In genomic region chr9:98791147-98792095, GRCh38 we compare ENCODE assay signal across 1 cellular context.
A peak's percentile ranks its signal among the peaks of the same experiment; 100 is the strongest.
TF ChIP-seq lines count a peak whose summit lies in the region.

No MANE protein-coding gene starts in this region.

TF ChIP-seq in HEK293, 187 proteins besides CTCF, POLR2A, EP300 and RAD21 (continued from another document and continues in another):
- TF ChIP-seq ZBTB20 (tag by site-specific recombination; IDR thresholded peaks at IDR 0.05), result no peak
- no peak for TF ChIP-seq PRDM10 (tag by site-specific recombination; IDR thresholded peaks at IDR 0.05)
- 0 out of 2 replicates have a peak, but pooled peaks have one; percentile 18 for TF ChIP-seq ZXDB (tag by site-specific recombination; IDR thresholded peaks at IDR 0.05)
- TF ChIP-seq ZNF148 (tag by site-specific recombination; IDR thresholded peaks at IDR 0.05; ENCODE audit: borderline replicate concordance), result no peak
- TF ChIP-seq PATZ1 (tag by site-specific recombination; IDR thresholded peaks at IDR 0.05), result peak; percentile 45
- no peak for TF ChIP-seq ZBTB11 (tag by site-specific recombination; conservative IDR thresholded peaks at IDR 0.05; ENCODE audit: low read depth)
- TF ChIP-seq ZNF585B (tag by site-specific recombination; IDR thresholded peaks at IDR 0.05), result no peak
- TF ChIP-seq ZNF624 (tag by site-specific recombination; IDR thresholded peaks at IDR 0.05), result no peak
- TF ChIP-seq ZFP41 (tag by site-specific recombination; IDR thresholded peaks at IDR 0.05; ENCODE audit: borderline replicate concordance), result no peak
- TF ChIP-seq SALL2 (tag by site-specific recombination; IDR thresholded peaks at IDR 0.05; ENCODE audit: borderline replicate concordance), result no peak
- TF ChIP-seq ZNF18 (tag by site-specific recombination; IDR thresholded peaks at IDR 0.05), result no peak
- TF ChIP-seq EGR2 (tag by site-specific recombination; IDR thresholded peaks at IDR 0.05; ENCODE audit: low read depth), result no peak
- TF ChIP-seq ZNF221 (tag by site-specific recombination; IDR thresholded peaks at IDR 0.05; ENCODE audit: borderline replicate concordance), result no peak
- TF ChIP-seq ZNF394 (tag by site-specific recombination; IDR thresholded peaks at IDR 0.05; ENCODE audit: borderline replicate concordance), result no peak
- TF ChIP-seq ZBTB17 (tag by site-specific recombination; IDR thresholded peaks at IDR 0.05), result peak; percentile 24; the same call in 1 of the 2 replicates
- no peak for TF ChIP-seq ZNF747 (tag by site-specific recombination; IDR thresholded peaks at IDR 0.05)
- TF ChIP-seq ZNF266 (tag by site-specific recombination; IDR thresholded peaks at IDR 0.05; ENCODE audit: low read depth), result no peak
- no peak for TF ChIP-seq ZNF791 (tag by site-specific recombination; IDR thresholded peaks at IDR 0.05)
- peak; percentile 85 for TF ChIP-seq ZNF660 (tag by site-specific recombination; IDR thresholded peaks at IDR 0.05)
- TF ChIP-seq ZNF561 (tag by site-specific recombination; IDR thresholded peaks at IDR 0.05; ENCODE audit: borderline replicate concordance), result no peak
- no peak for TF ChIP-seq OSR2 (tag by site-specific recombination; IDR thresholded peaks at IDR 0.05)
- TF ChIP-seq FEZF1 (tag by site-specific recombination; IDR thresholded peaks at IDR 0.05), result no peak
- TF ChIP-seq ZBTB49 (tag by site-specific recombination; IDR thresholded peaks at IDR 0.05; ENCODE audit: low read depth), result no peak
- no peak for TF ChIP-seq ZNF423 (tag by site-specific recombination; IDR thresholded peaks at IDR 0.05)
- peak; percentile 39; the same call in 1 of the 2 replicates for TF ChIP-seq ZNF707 (tag by site-specific recombination; IDR thresholded peaks at IDR 0.05)
- no peak for TF ChIP-seq ZNF521 (tag by site-specific recombination; IDR thresholded peaks at IDR 0.05)
- no peak for TF ChIP-seq ZNF544 (tag by site-specific recombination; IDR thresholded peaks at IDR 0.05)
- TF ChIP-seq ZNF157 (tag by site-specific recombination; IDR thresholded peaks at IDR 0.05), result no peak
- no peak for TF ChIP-seq ZNF350 (tag by site-specific recombination; IDR thresholded peaks at IDR 0.05)
- no peak for TF ChIP-seq ZNF768 (tag by site-specific recombination; IDR thresholded peaks at IDR 0.05)
- no peak for TF ChIP-seq ZBTB26 (tag by site-specific recombination; optimal IDR thresholded peaks at IDR 0.05)
- no peak for TF ChIP-seq ZNF639 (tag by site-specific recombination; IDR thresholded peaks at IDR 0.05)
- no peak for TF ChIP-seq ZNF37A (tag by site-specific recombination; IDR thresholded peaks at IDR 0.05)
- no peak for TF ChIP-seq ZSCAN5A (tag by site-specific recombination; IDR thresholded peaks at IDR 0.05)
- no peak for TF ChIP-seq ZIC2 (tag by site-specific recombination; IDR thresholded peaks at IDR 0.05)
- TF ChIP-seq ZNF785 (tag by site-specific recombination; IDR thresholded peaks at IDR 0.05), result no peak
- no peak for TF ChIP-seq ZNF354C (tag by site-specific recombination; IDR thresholded peaks at IDR 0.05; ENCODE audit: borderline replicate concordance, low read depth)
- TF ChIP-seq ZNF426 (tag by site-specific recombination; IDR thresholded peaks at IDR 0.05), result no peak
